1 cellular context compared by ENCODE assay signal in genomic region chr14:73325630-73326299, GRCh38.
TF ChIP-seq lines count a peak whose summit lies in the region.

No MANE protein-coding gene starts in this region.

TF ChIP-seq in K562, 482 proteins besides CTCF, POLR2A, EP300 and RAD21 (continued from another document):
- no peak for TF ChIP-seq ZNF583 (CRISPR knock-in tag; IDR thresholded peaks at IDR 0.05)
- TF ChIP-seq XRCC4 (IDR thresholded peaks at IDR 0.05; ENCODE audit: extremely low read depth, insufficient read depth, insufficient read length) = no peak
- no peak for TF ChIP-seq ZNF778 (CRISPR knock-in tag; IDR thresholded peaks at IDR 0.05)
- no peak for TF ChIP-seq TCF7L2 (IDR thresholded peaks at IDR 0.05; ENCODE audit: low read depth, low read length)
- TF ChIP-seq USF1 (CRISPR knock-in tag; IDR thresholded peaks at IDR 0.05) = no peak
- TF ChIP-seq RBM17 (IDR thresholded peaks at IDR 0.05; ENCODE audit: borderline replicate concordance, low read depth, low read length) = no peak
- no peak for TF ChIP-seq ZNF586 (CRISPR knock-in tag; conservative IDR thresholded peaks at IDR 0.05)
- no peak for TF ChIP-seq NRF1 (conservative IDR thresholded peaks at IDR 0.05 in 1 of 2, IDR thresholded peaks at IDR 0.05 in 1 of 2)
